ENCODE assay signal across 12 cellular contexts in genomic region chr5:171421331-171422262, GRCh38. TPM values are rescaled to one million over a fixed set of nuclear protein-coding genes. Genes with fewer than 3 reads are reported as not detected.
DNase-seq lines count a peak whose midpoint lies in the region; ATAC-seq and TF ChIP-seq lines count a peak whose summit lies in the region.
"Had no signal": no experiment of that assay in that cellular context is flagged by ENCODE, and none has a peak within 500 bp of the region (broad histone marks: within the 10 kb centered on the region; RNA-seq: fewer than 3 reads in every experiment).

No MANE protein-coding gene starts in this region.

- CTCF ChIA-PET in CD4-positive, alpha-beta T cell (lab: Charles Lee) = no interaction called here
- CTCF ChIA-PET in GM10248 (lab: Yijun Ruan, JAX) = interaction anchor here (1.2 kb wide), 1 partner anchor 487 kb away, joined by 3 read pairs; no protein-coding TSS in a partner anchor

- no peak for TF ChIP-seq CTCF in CD4-positive, alpha-beta T cell (IDR thresholded peaks at IDR 0.05)
- TF ChIP-seq CTCF in coronary artery (IDR thresholded peaks at IDR 0.05) (no peak), nephron (IDR thresholded peaks at IDR 0.05; ENCODE audit: unreplicated experiment in 3 of 3) (no peak), right lobe of liver (IDR thresholded peaks at IDR 0.05) (no peak), GM10248 (IDR thresholded peaks at IDR 0.05; ENCODE audit: control extremely low read depth, extremely low read depth, low read depth, missing control alignments) (no peak)

- peaks cover 24% of the 10 kb centered on the region for H3K27me3 ChIP-seq in CD4-positive, alpha-beta T cell (ENCODE audit: control insufficient read depth, insufficient read depth, low read length)
- H3K27me3 ChIP-seq in H7 (ENCODE audit: control insufficient read depth, insufficient read depth, low read length) (peaks cover 36% of the 10 kb centered on the region), right lobe of liver (peaks cover 0 to 10% of the 10 kb centered on the region in 2 donors)

- POLR2A ChIA-PET in CD4-positive, alpha-beta T cell (lab: Charles Lee) = no interaction called here
- POLR2A ChIA-PET in GM10248 (lab: Yijun Ruan, JAX) = no interaction called here

- no peak overlapping the region for H3K27ac ChIP-seq in CD4-positive, alpha-beta T cell (ENCODE audit: low read depth, low read length)
- H3K27ac ChIP-seq in coronary artery = peak overlapping the region in 1 of 2 donors; percentile 30
- H3K27ac ChIP-seq in right lobe of liver = no peak overlapping the region
- H3K27ac ChIP-seq: KMS-11 had no signal

- peak overlapping the region; percentile 34 for H3K4me3 Mint-ChIP-seq in CD4-positive, alpha-beta T cell
- H3K4me3 Mint-ChIP-seq in nephron = peak overlapping the region; percentile 65 to 88 (median 81)

- H3K27ac Mint-ChIP-seq in CD4-positive, alpha-beta T cell = no peak overlapping the region
- H3K27ac Mint-ChIP-seq in nephron = peak overlapping the region in 2 of 3 experiments; percentile 60
- H3K27ac Mint-ChIP-seq: CD4-positive, CD25-positive, alpha-beta regulatory T cell had no signal

- ATAC-seq in CD4-positive, alpha-beta T cell (ENCODE audit: poor library complexity) = no peak
- ATAC-seq in HG02973 (IDR thresholded peaks at IDR 0.05; ENCODE audit: unreplicated experiment) (no peak), right lobe of liver (no peak)

- no peaks in the 10 kb centered on the region for H3K36me3 ChIP-seq in H7 (replicated peaks; ENCODE audit: control insufficient read depth, insufficient read depth, low read length)
- no peaks in the 10 kb centered on the region for H3K36me3 ChIP-seq in right lobe of liver

- intact Hi-C loops in CD4-positive, alpha-beta T cell (cut with DNase I, micrococcal nuclease) = no loop called here
- intact Hi-C loops in right lobe of liver (cut with DNase I) = no loop called here

- no peaks in the 10 kb centered on the region for H3K36me3 Mint-ChIP-seq in CD4-positive, alpha-beta T cell (ENCODE audit: low read depth)
- no peaks in the 10 kb centered on the region for H3K36me3 Mint-ChIP-seq in nephron (ENCODE audit: low read depth)
- H3K36me3 Mint-ChIP-seq: CD4-positive, CD25-positive, alpha-beta regulatory T cell had no signal

- no peaks in the 10 kb centered on the region for H3K9me3 Mint-ChIP-seq in CD4-positive, alpha-beta T cell
- H3K9me3 Mint-ChIP-seq in nephron = no peaks in the 10 kb centered on the region

- peak in 1 of 10 experiments; percentile 26 for DNase-seq in CD4-positive, alpha-beta T cell
- DNase-seq in H7 (peak; percentile 63), coronary artery (ENCODE audit: low spot score) (peak; percentile 66), right lobe of liver (no peak), GM10248 (ENCODE audit: extremely low spot score) (no peak), erythroblast (lab: John Stamatoyannopoulos, UW) (no peak)
- DNase-seq: CD4-positive, CD25-positive, alpha-beta regulatory T cell; stimulated activated CD4-positive, alpha-beta T cell treated with anti-CD3 and anti-CD28 coated beads, Interleukin-15, amount 100 ng/mL, for 24 hours had no signal

- H3K4me3 ChIP-seq in H7 (ENCODE audit: insufficient read depth, low read depth, low read length) = peak overlapping the region; percentile 69; the same call in 1 of the 2 replicates
- H3K4me3 ChIP-seq in coronary artery = peak overlapping the region; percentile 69
- no peak overlapping the region for H3K4me3 ChIP-seq in right lobe of liver

- WGBS in right lobe of liver (ENCODE audit: insufficient coverage, low coverage, low lambda C conversion rate, missing lambda C conversion rate) = 80% methylated on average over 2 of the region's 16 CpGs

- peaks cover 17% of the 10 kb centered on the region for H3K4me1 Mint-ChIP-seq in CD4-positive, alpha-beta T cell (ENCODE audit: low read depth)
- H3K4me1 Mint-ChIP-seq in nephron = peaks cover 41% of the 10 kb centered on the region

- peaks cover 35% of the 10 kb centered on the region for H3K27me3 Mint-ChIP-seq in CD4-positive, alpha-beta T cell
- H3K27me3 Mint-ChIP-seq in nephron (ENCODE audit: low read depth) = peaks cover 38% of the 10 kb centered on the region

- no peak for TF ChIP-seq POLR2A in right lobe of liver (IDR thresholded peaks at IDR 0.05)
- no peak for TF ChIP-seq POLR2A in erythroblast (IDR thresholded peaks at IDR 0.05; ENCODE audit: low read length)

- H3K9me3 ChIP-seq in CD4-positive, alpha-beta T cell (ENCODE audit: control insufficient read depth, low read length) = no peaks in the 10 kb centered on the region
- H3K9me3 ChIP-seq in right lobe of liver = no peaks in the 10 kb centered on the region

- peaks cover 0 to 27% (median 10%) of the 10 kb centered on the region in 4 donors for H3K4me1 ChIP-seq in right lobe of liver

RNA-seq across cellular contexts. Expression of gene FGF18, which starts 2.1 kb away (rescaled TPM):
- total RNA-seq in CD4-positive, alpha-beta T cell = under 1 TPM; 0.31 to 0.33 TPM
- 1.9 TPM in 2 replicates for total RNA-seq in H7 (2014; rRNA removed; shearing (Covaris generic))
- total RNA-seq in right lobe of liver = under 1 TPM in 1 of 6 experiments, not detected in 5; 0.12 TPM
- total RNA-seq: RPMI7951 had no signal

RNA-seq across cellular contexts. Expression of gene NPM1, which starts 33.9 kb away (rescaled TPM):
- 1,000 to 10,000 TPM; 1,243 to 1,379 TPM for total RNA-seq in CD4-positive, alpha-beta T cell
- total RNA-seq in H7 (2014; rRNA removed; shearing (Covaris generic)) = 2,089 and 3,527 TPM in 2 replicates
- total RNA-seq in right lobe of liver = 100 to 1,000 TPM; 196 to 310 (median 258) TPM

Comparison
In these comparisons a context has a peak if more than half of its experiments do, and no peak if none do; other contexts are left out.
1. DNase-seq: peak in H7 (single experiment) and coronary artery (single experiment); none in right lobe of liver (0 of 3), GM10248 (single experiment) and erythroblast (0 of 2).
2. H3K4me3 ChIP-seq: peak in H7 (single experiment) and coronary artery (single experiment); none in right lobe of liver (0 of 3).